Comparison of ENCODE assay signal across 20 cellular contexts in genomic region chr3:2851835-2852234, GRCh38.
"Had no signal": no experiment of that assay in that cellular context is flagged by ENCODE, and none has a peak within 500 bp of the region (broad histone marks: within the 10 kb centered on the region; RNA-seq: fewer than 3 reads in every experiment).

No MANE protein-coding gene starts in this region.

- H3K36me3 ChIP-seq: colonic mucosa, heart left ventricle, neural progenitor cell, ovary, SJCRH30, upper lobe of left lung had no signal

- H3K4me3 Mint-ChIP-seq: activated B cell treated with CpG ODN at 0.5 μM for 24 hours; activated CD4-positive, alpha-beta T cell treated with anti-CD3 and anti-CD28 coated beads, Interleukin-2, amount 10 ng/mL, durations not matched to agents 24 days and 14 days; activated T-cell treated with anti-CD3 and anti-CD28 coated beads, Interleukin-2, amount 50 U/mL, for 72 hours; neural progenitor cell; T-helper 17 cell had no signal

- H3K4me3 ChIP-seq: body of pancreas, colonic mucosa, heart left ventricle, neural progenitor cell, ovary, SJCRH30, skin epidermis, upper lobe of left lung had no signal

- H3K27me3 Mint-ChIP-seq: activated B cell treated with CpG ODN at 0.5 μM for 24 hours; activated CD4-positive, alpha-beta T cell treated with anti-CD3 and anti-CD28 coated beads, Interleukin-2, amount 10 ng/mL, durations not matched to agents 24 days and 14 days; T-helper 17 cell had no signal

- H3K4me1 Mint-ChIP-seq: activated B cell treated with CpG ODN at 0.5 μM for 24 hours; activated CD4-positive, alpha-beta T cell treated with anti-CD3 and anti-CD28 coated beads, Interleukin-2, amount 10 ng/mL, durations not matched to agents 24 days and 14 days had no signal

- H3K9me3 ChIP-seq: body of pancreas, colonic mucosa, heart left ventricle, ovary, SJCRH30, upper lobe of left lung had no signal

- H3K4me2 ChIP-seq: neural progenitor cell had no signal

- DNase-seq: activated B cell treated with CpG ODN at 0.5 μM for 24 hours; activated CD4-positive, alpha-beta T cell treated with anti-CD3 and anti-CD28 coated beads, Interleukin-2, amount 10 ng/mL, durations not matched to agents 24 days and 14 days; activated CD8-positive, alpha-beta memory T cell treated with anti-CD3 and anti-CD28 coated beads, Interleukin-2, amount 50 U/mL, for 48 hours; activated gamma-delta T cell; activated T-cell treated with anti-CD3 and anti-CD28 coated beads, Interleukin-2, amount 50 U/mL, for 72 hours; body of pancreas; central memory CD4-positive, alpha-beta T cell; colonic mucosa; foreskin keratinocyte; SJCRH30; stimulated activated CD4-positive, alpha-beta T cell treated with anti-CD3 and anti-CD28 coated beads, Interleukin-4, amount 100 ng/mL, for 24 hours; stimulated activated naive CD4-positive, alpha-beta T cell treated with Interleukin-2 at 50 U/mL for 16 hours; substantia nigra; T-helper 17 cell; upper lobe of left lung had no signal

- H2AFZ ChIP-seq: neural progenitor cell had no signal

- H3K9me3 Mint-ChIP-seq: activated B cell treated with CpG ODN at 0.5 μM for 24 hours; activated CD4-positive, alpha-beta T cell treated with anti-CD3 and anti-CD28 coated beads, Interleukin-2, amount 10 ng/mL, durations not matched to agents 24 days and 14 days; activated naive CD4-positive, alpha-beta T cell treated with anti-CD3 and anti-CD28 coated beads, Interleukin-2, amount 50 U/mL, for 72 hours; activated T-cell treated with anti-CD3 and anti-CD28 coated beads, Interleukin-2, amount 50 U/mL, for 72 hours had no signal

- H3K27me3 ChIP-seq: body of pancreas, colonic mucosa, foreskin keratinocyte, heart left ventricle, neural progenitor cell, ovary, SJCRH30, upper lobe of left lung had no signal

- H3K36me3 Mint-ChIP-seq: activated naive CD4-positive, alpha-beta T cell treated with anti-CD3 and anti-CD28 coated beads, Interleukin-2, amount 50 U/mL, for 72 hours; neural progenitor cell had no signal

- H3K27ac Mint-ChIP-seq: activated B cell treated with CpG ODN at 0.5 μM for 24 hours; activated CD4-positive, alpha-beta T cell treated with anti-CD3 and anti-CD28 coated beads, Interleukin-2, amount 10 ng/mL, durations not matched to agents 24 days and 14 days; activated naive CD4-positive, alpha-beta T cell treated with anti-CD3 and anti-CD28 coated beads, Interleukin-2, amount 50 U/mL, for 72 hours; activated T-cell treated with anti-CD3 and anti-CD28 coated beads, Interleukin-2, amount 50 U/mL, for 72 hours; neural progenitor cell; T-helper 17 cell had no signal

- H3K27ac ChIP-seq: colonic mucosa, foreskin keratinocyte, neural progenitor cell, ovary, SJCRH30, upper lobe of left lung had no signal

- ATAC-seq: activated naive CD4-positive, alpha-beta T cell treated with anti-CD3 and anti-CD28 coated beads, Interleukin-2, amount 50 U/mL, for 72 hours; activated T-cell treated with anti-CD3 and anti-CD28 coated beads, Interleukin-2, amount 50 U/mL, for 72 hours; foreskin keratinocyte; heart left ventricle; T-helper 17 cell had no signal

- H3K4me1 ChIP-seq: colonic mucosa, foreskin keratinocyte, heart left ventricle, neural progenitor cell, SJCRH30, upper lobe of left lung had no signal
